10 cellular contexts compared by ENCODE assay signal in genomic region chr19:48735031-48735615, GRCh38. TPM values are rescaled to one million over a fixed set of nuclear protein-coding genes. Genes with fewer than 3 reads are reported as not detected.
DNase-seq lines count a peak whose midpoint lies in the region; FAIRE-seq and TF ChIP-seq lines count a peak whose summit lies in the region.
"Had no signal": no experiment of that assay in that cellular context is flagged by ENCODE, and none has a peak within 500 bp of the region (broad histone marks: within the 10 kb centered on the region; RNA-seq: fewer than 3 reads in every experiment).

No MANE protein-coding gene starts in this region.

- H4K20me1 ChIP-seq in mammary epithelial cell (ENCODE audit: insufficient read depth, low read length): no peaks in the 10 kb centered on the region

- in situ Hi-C loops in mammary epithelial cell (cut with MboI; ENCODE audit: low sequenced_read_pairs in 2 of 2): no loop called here

- H2AFZ ChIP-seq in mammary epithelial cell (ENCODE audit: low read depth, low read length): peak overlapping the region; percentile 45

- dilution Hi-C loops in mammary epithelial cell (cut with HindIII; ENCODE audit: low sequenced_read_pairs): no loop called here

- FAIRE-seq in frontal cortex (lab: Jason Lieb, UNC): no peak

- H3K36me3 ChIP-seq in mammary epithelial cell (ENCODE audit: insufficient read depth, low read length) (no peaks in the 10 kb centered on the region), breast epithelium (no peaks in the 10 kb centered on the region), thyroid gland (no peaks in the 10 kb centered on the region)

- no peak for TF ChIP-seq POLR2A in breast epithelium (IDR thresholded peaks at IDR 0.05)
- TF ChIP-seq POLR2A in thyroid gland (IDR thresholded peaks at IDR 0.05): no peak

- H3K27me3 ChIP-seq in mammary epithelial cell (ENCODE audit: insufficient read depth, low read length) (no peaks in the 10 kb centered on the region), breast epithelium (no peaks in the 10 kb centered on the region), thyroid gland (no peaks in the 10 kb centered on the region)

- H3K4me2 ChIP-seq in mammary epithelial cell (ENCODE audit: insufficient read depth, low read depth, low read length): no peak overlapping the region

- no peak overlapping the region for H3K9ac ChIP-seq in mammary epithelial cell (ENCODE audit: insufficient read depth, low read length)

- H3K4me3 ChIP-seq in mammary epithelial cell (replicated peaks in 1 of 3; ENCODE audit: insufficient read depth in 1 of 3, low read depth in 2 of 3, low read length in 3 of 3) (no peak overlapping the region), breast epithelium (no peak overlapping the region), fibroblast of villous mesenchyme (ENCODE audit: low read depth, low read length) (peak overlapping the region; percentile 55), thyroid gland (replicated peaks in 1 of 3) (no peak overlapping the region)

- intact Hi-C loops in mammary epithelial cell (cut with micrococcal nuclease): loop anchor here (5.0 kb wide), 1 partner anchor 88 kb away; the partner anchor contains the start of gene CA11
- intact Hi-C loops in breast epithelium (cut with DNase I; ENCODE audit: low total_unique reads): no loop called here
- intact Hi-C loops in thyroid gland (cut with DNase I): no loop called here

- no peak overlapping the region for H3K27ac ChIP-seq in mammary epithelial cell (ENCODE audit: insufficient read depth, low read depth, low read length)
- H3K27ac ChIP-seq in breast epithelium: no peak overlapping the region
- no peak overlapping the region for H3K27ac ChIP-seq in thyroid gland

- CTCF ChIA-PET in mammary epithelial cell (lab: Charles Lee; ENCODE audit: low non-redundant PET): no interaction called here

- 33% methylated on average over 31 of the region's 38 CpGs for WGBS in mammary epithelial cell (ENCODE audit: low coverage, missing lambda C conversion rate)
- WGBS in thyroid gland, 2 donors: 19 to 37% methylated on average over 12 to 21 of the region's 38 CpGs

- peaks cover 6% of the 10 kb centered on the region for H3K4me1 ChIP-seq in mammary epithelial cell (ENCODE audit: insufficient read depth, low read length)
- no peaks in the 10 kb centered on the region for H3K4me1 ChIP-seq in breast epithelium
- peaks cover 5 to 15% of the 10 kb centered on the region in 2 donors for H3K4me1 ChIP-seq in thyroid gland

- DNase-seq in mammary epithelial cell: no peak
- DNase-seq in breast epithelium (ENCODE audit: low spot score in 2 of 2): no peak
- DNase-seq in fibroblast of villous mesenchyme (ENCODE audit: low read depth): no peak
- DNase-seq in thyroid gland: peak; percentile 51 to 53
- DNase-seq in foreskin melanocyte: no peak
- no peak for DNase-seq in frontal cortex (ENCODE audit: low spot score in 2 of 2)
- DNase-seq: activated T-cell treated with anti-CD3 and anti-CD28 coated beads, Interleukin-2, amount 50 U/mL, for 4 hours had no signal

- no TSS peak for BruUV-seq in mammary epithelial cell (replicated peaks; lab: Mats Ljungman, UMichigan)

- H3K9me3 ChIP-seq in mammary epithelial cell (replicated peaks; ENCODE audit: insufficient read depth, low read length) (no peaks in the 10 kb centered on the region), breast epithelium (no peaks in the 10 kb centered on the region), thyroid gland (no peaks in the 10 kb centered on the region)

- TF ChIP-seq CTCF in mammary epithelial cell (conservative IDR thresholded peaks at IDR 0.05 in 1 of 2, IDR thresholded peaks at IDR 0.05 in 1 of 2; ENCODE audit: extremely low read depth in 1 of 2, insufficient read depth in 1 of 2, low read depth in 1 of 2, low read length in 2 of 2) (no peak), breast epithelium (IDR thresholded peaks at IDR 0.05) (no peak), fibroblast of villous mesenchyme (IDR thresholded peaks at IDR 0.05; ENCODE audit: insufficient read depth, low read depth, low read length) (peak; percentile 2), thyroid gland (IDR thresholded peaks at IDR 0.05) (no peak)

- H3K79me2 ChIP-seq in mammary epithelial cell (ENCODE audit: insufficient read depth, low read length): no peaks in the 10 kb centered on the region

RNA-seq across cellular contexts. Expression of gene RASIP1, which starts 5.3 kb away (rescaled TPM):
- total RNA-seq in mammary epithelial cell (1 to 10 TPM; 2.8 to 3.0 TPM), breast epithelium (10 to 100 TPM in 2 of 3 donors, 1 to 10 TPM in 1; 7.7 to 28.2 (median 10.7) TPM), fibroblast of villous mesenchyme (0.97 and 2.6 TPM in 2 replicates), thyroid gland (10 to 100 TPM in 2 of 4 donors, 1 to 10 TPM in 2; 9.7 to 25.8 (median 14.0) TPM), frontal cortex (2.9 TPM)
- 5.0 TPM for polyA plus RNA-seq in mammary epithelial cell
- polyA minus RNA-seq in mammary epithelial cell: 0.57 TPM

RNA-seq across cellular contexts. Expression of gene IZUMO1, which starts 11.6 kb away (rescaled TPM):
- total RNA-seq in mammary epithelial cell: 1 to 10 TPM in 1 of 2 donors, under 1 TPM in 1; 0.50 to 7.8 TPM
- 0.12 TPM for polyA plus RNA-seq in mammary epithelial cell
- not detected for polyA minus RNA-seq in mammary epithelial cell
- under 1 TPM in 1 of 3 donors, not detected in 2; 0.29 TPM for total RNA-seq in breast epithelium
- under 0.01 TPM in 1 of 2 replicates, not detected in the other for total RNA-seq in fibroblast of villous mesenchyme
- 1 to 10 TPM in 2 of 4 donors, not detected in 2; 1.1 TPM for total RNA-seq in thyroid gland
- total RNA-seq in frontal cortex: not detected
- total RNA-seq: activated T-cell treated with anti-CD3 and anti-CD28 coated beads, Interleukin-2, amount 50 U/mL, for 4 hours; fibroblast of lung; SK-MEL-5 had no signal
- polyA plus RNA-seq: fibroblast of lung had no signal

RNA-seq across cellular contexts. Expression of gene MAMSTR, which starts 15.6 kb away (rescaled TPM):
- total RNA-seq in mammary epithelial cell (1 to 10 TPM in 1 of 2 donors, under 1 TPM in 1; 0.50 to 1.2 TPM), breast epithelium (1 to 10 TPM in 2 of 3 donors, under 1 TPM in 1; 0.32 to 1.9 (median 1.3) TPM), fibroblast of villous mesenchyme (1.7 and 2.3 TPM in 2 replicates), thyroid gland (under 1 TPM in 3 of 4 donors, not detected in 1; 0.29 to 0.67 (median 0.54) TPM), frontal cortex (0.41 TPM)
- 0.32 TPM for polyA plus RNA-seq in mammary epithelial cell
- not detected for polyA minus RNA-seq in mammary epithelial cell

RNA-seq across cellular contexts. Expression of gene FUT1, which starts 17.3 kb away (rescaled TPM):
- 10 to 100 TPM; 13.9 to 15.2 TPM for total RNA-seq in mammary epithelial cell
- polyA plus RNA-seq in mammary epithelial cell: 6.4 TPM
- polyA minus RNA-seq in mammary epithelial cell: 9.0 TPM
- total RNA-seq in breast epithelium: 1 to 10 TPM in 2 of 3 donors, under 1 TPM in 1; 0.48 to 6.2 (median 3.1) TPM
- under 0.01 TPM in 2 replicates for total RNA-seq in fibroblast of villous mesenchyme
- total RNA-seq in thyroid gland: 1 to 10 TPM; 1.7 to 3.0 (median 2.0) TPM
- total RNA-seq in frontal cortex: 0.82 TPM

RNA-seq across cellular contexts. Expression of gene FGF21, which starts 20.2 kb away (rescaled TPM):
- total RNA-seq in mammary epithelial cell: not detected
- polyA plus RNA-seq in mammary epithelial cell: not detected
- not detected for polyA minus RNA-seq in mammary epithelial cell
- not detected for total RNA-seq in breast epithelium
- not detected in 2 replicates for total RNA-seq in fibroblast of villous mesenchyme
- total RNA-seq in thyroid gland: not detected
- not detected for total RNA-seq in frontal cortex
- total RNA-seq: activated T-cell treated with anti-CD3 and anti-CD28 coated beads, Interleukin-2, amount 50 U/mL, for 4 hours; fibroblast of lung; pulmonary artery endothelial cell; SK-MEL-5 had no signal
- polyA plus RNA-seq: fibroblast of lung had no signal

Comparison
In these comparisons a context has a peak if more than half of its experiments do, and no peak if none do; other contexts are left out.
1. DNase-seq: peak in thyroid gland (2 of 2); none in mammary epithelial cell (single experiment), breast epithelium (0 of 2), fibroblast of villous mesenchyme (single experiment), foreskin melanocyte (single experiment) and frontal cortex (0 of 2).